In the genomic region with DNA sequence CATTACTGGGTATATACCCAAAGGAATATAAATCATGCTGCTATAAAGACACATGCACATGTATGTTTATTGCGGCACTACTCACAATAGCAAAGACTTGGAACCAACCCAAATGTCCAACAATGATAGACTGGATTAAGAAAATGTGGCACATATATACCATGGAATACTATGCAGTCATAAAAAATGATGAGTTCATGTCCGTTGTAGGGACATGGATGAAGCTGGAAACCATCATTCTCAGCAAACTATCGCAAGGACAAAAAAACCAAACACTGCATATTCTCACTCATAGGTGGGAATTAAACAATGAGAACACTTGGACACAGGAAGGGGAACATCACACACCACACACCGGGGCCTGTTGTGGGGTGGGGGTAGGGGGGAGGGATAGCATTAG, we compare ENCODE assay signal across 1 cellular context.
A peak's percentile ranks its signal among the peaks of the same experiment; 100 is the strongest.
TF ChIP-seq lines count a peak whose summit lies in the region.
"Not testable (repeated sequence)": the region's sequence is repeated elsewhere in the genome, so short reads cannot be mapped to it uniquely, and the experiment has no call there.

No MANE protein-coding gene starts in this region.

- not testable (repeated sequence) for TF ChIP-seq CTCF in HEK293 (tag by site-specific recombination; IDR thresholded peaks at IDR 0.05)

- peaks cover 12% of the 10 kb centered on the region for H3K9me3 ChIP-seq in HEK293 (ENCODE audit: control insufficient read depth, insufficient read depth, low read depth, low read length)

- POLR2A ChIA-PET in HEK293 (lab: Yijun Ruan, JAX) = not testable (repeated sequence)

- peaks cover 7 to 61% of the 10 kb centered on the region in 2 experiments for H3K36me3 ChIP-seq in HEK293 (ENCODE audit: control insufficient read depth in 2 of 2, insufficient read depth in 1 of 2, low read length in 2 of 2)

- H3K27ac ChIP-seq in HEK293 (ENCODE audit: extremely low read depth, low read depth, low read length) = not testable (repeated sequence)

- CTCF ChIA-PET in HEK293 (lab: Yijun Ruan, JAX) = not testable (repeated sequence)

- not testable (repeated sequence) for H3K4me1 ChIP-seq in HEK293 (ENCODE audit: control insufficient read depth, insufficient read depth, low read length)

- H3K4me3 ChIP-seq in HEK293 (ENCODE audit: low read depth, low read length) = not testable (repeated sequence)

TF ChIP-seq in HEK293, 187 proteins besides CTCF, POLR2A, EP300 and RAD21:
- TF ChIP-seq ZNF146 (tag by site-specific recombination; IDR thresholded peaks at IDR 0.05) (peak; percentile 91), ZNF580 (tag by site-specific recombination; IDR thresholded peaks at IDR 0.05) (peak; percentile 78), ZNF280D (tag by site-specific recombination; IDR thresholded peaks at IDR 0.05) (0 out of 2 replicates have a peak, but pooled peaks have one; percentile 14)
TF ChIP-seq in HEK293: peak in this region for 3; not testable (repeated sequence) for 184.
